In the genomic region with DNA sequence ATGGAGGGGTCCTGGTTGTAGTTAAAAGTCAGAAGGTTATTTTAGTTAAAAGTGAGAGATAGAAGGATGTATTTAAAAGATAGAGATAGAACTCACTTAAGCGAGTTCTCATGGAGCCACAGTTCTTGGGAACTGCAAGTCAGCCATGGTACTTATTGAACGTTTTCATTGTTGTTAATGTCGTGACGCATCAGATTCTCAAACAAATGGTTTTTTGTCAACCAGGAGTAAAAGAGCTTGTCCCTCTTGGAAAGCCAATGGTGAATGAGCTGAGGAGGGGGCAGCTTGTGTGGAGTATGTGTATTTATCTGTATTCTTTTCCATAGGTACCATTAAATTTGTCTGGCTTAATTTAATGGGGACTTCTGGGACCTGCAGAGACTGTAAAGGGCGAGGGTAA, we compare ENCODE assay signal across 13 cellular contexts.
DNase-seq lines count a peak whose midpoint lies in the region; TF ChIP-seq lines count a peak whose summit lies in the region.
"Had no signal": no experiment of that assay in that cellular context is flagged by ENCODE, and none has a peak within 500 bp of the region (broad histone marks: within the 10 kb centered on the region; RNA-seq: fewer than 3 reads in every experiment).

No MANE protein-coding gene starts in this region.

- in situ Hi-C loops in GM13976 (cut with MboI; ENCODE audit: low sequenced_read_pairs, unreplicated experiment): no loop called here

- TF ChIP-seq CTCF in GM13976 (IDR thresholded peaks at IDR 0.05; ENCODE audit: borderline replicate concordance, control extremely low read depth, extremely low read depth, insufficient read depth, missing control alignments): no peak

- peak overlapping the region; percentile 2 for H3K27ac Mint-ChIP-seq in activated naive CD8-positive, alpha-beta T cell
- no peak overlapping the region for H3K27ac Mint-ChIP-seq in activated naive CD8-positive, alpha-beta T cell treated with anti-CD3 and anti-CD28 coated beads for 36 hours
- H3K27ac Mint-ChIP-seq: CD4-positive, CD25-positive, alpha-beta regulatory T cell had no signal

- no peaks in the 10 kb centered on the region for H3K9me3 Mint-ChIP-seq in activated naive CD8-positive, alpha-beta T cell (ENCODE audit: low read depth)
- H3K9me3 Mint-ChIP-seq in activated naive CD8-positive, alpha-beta T cell treated with anti-CD3 and anti-CD28 coated beads for 36 hours: peaks cover 1% of the 10 kb centered on the region
- H3K9me3 Mint-ChIP-seq: CD4-positive, CD25-positive, alpha-beta regulatory T cell; H9 had no signal

- H3K4me1 Mint-ChIP-seq in activated naive CD8-positive, alpha-beta T cell (ENCODE audit: low read depth): peaks cover 32% of the 10 kb centered on the region
- H3K4me1 Mint-ChIP-seq in activated naive CD8-positive, alpha-beta T cell treated with anti-CD3 and anti-CD28 coated beads for 36 hours: peaks cover 30% of the 10 kb centered on the region
- H3K4me1 Mint-ChIP-seq: CD4-positive, CD25-positive, alpha-beta regulatory T cell; H9 had no signal

- no peaks in the 10 kb centered on the region for H3K36me3 Mint-ChIP-seq in activated naive CD8-positive, alpha-beta T cell
- H3K36me3 Mint-ChIP-seq in activated naive CD8-positive, alpha-beta T cell treated with anti-CD3 and anti-CD28 coated beads for 36 hours: peaks cover 2% of the 10 kb centered on the region
- H3K36me3 Mint-ChIP-seq: CD4-positive, CD25-positive, alpha-beta regulatory T cell had no signal

- DNase-seq in activated naive CD8-positive, alpha-beta T cell treated with anti-CD3 and anti-CD28 coated beads for 36 hours: no peak
- DNase-seq in globus pallidus (ENCODE audit: low spot score): peak; percentile 56
- peak; percentile 81 for DNase-seq in pons (ENCODE audit: low spot score)
- DNase-seq in GM19240 (ENCODE audit: insufficient read length, low spot score): no peak
- no peak for DNase-seq in stimulated activated CD4-positive, alpha-beta T cell treated with anti-CD3 and anti-CD28 coated beads, Interleukin-2, amount 100 ng/mL, for 48 hours
- no peak for DNase-seq in GM13976 (ENCODE audit: low spot score)
- DNase-seq: 8988T; AML-193; CD4-positive, CD25-positive, alpha-beta regulatory T cell; DMS79; GOT3; H9 had no signal

- no peak overlapping the region for H3K4me3 Mint-ChIP-seq in activated naive CD8-positive, alpha-beta T cell
- H3K4me3 Mint-ChIP-seq in activated naive CD8-positive, alpha-beta T cell treated with anti-CD3 and anti-CD28 coated beads for 36 hours: no peak overlapping the region
- H3K4me3 Mint-ChIP-seq: CD4-positive, CD25-positive, alpha-beta regulatory T cell; H9 had no signal

- H3K27me3 Mint-ChIP-seq in activated naive CD8-positive, alpha-beta T cell: peaks cover 1% of the 10 kb centered on the region
- no peaks in the 10 kb centered on the region for H3K27me3 Mint-ChIP-seq in activated naive CD8-positive, alpha-beta T cell treated with anti-CD3 and anti-CD28 coated beads for 36 hours

Comparison
In these comparisons a context has a peak if more than half of its experiments do, and no peak if none do; other contexts are left out.
1. DNase-seq: peak in globus pallidus (single experiment) and pons (single experiment); none in activated naive CD8-positive, alpha-beta T cell treated with anti-CD3 and anti-CD28 coated beads for 36 hours (single experiment), GM19240 (single experiment), stimulated activated CD4-positive, alpha-beta T cell treated with anti-CD3 and anti-CD28 coated beads, Interleukin-2, amount 100 ng/mL, for 48 hours (0 of 2) and GM13976 (single experiment).